9 cellular contexts compared by ENCODE assay signal in the genomic region with DNA sequence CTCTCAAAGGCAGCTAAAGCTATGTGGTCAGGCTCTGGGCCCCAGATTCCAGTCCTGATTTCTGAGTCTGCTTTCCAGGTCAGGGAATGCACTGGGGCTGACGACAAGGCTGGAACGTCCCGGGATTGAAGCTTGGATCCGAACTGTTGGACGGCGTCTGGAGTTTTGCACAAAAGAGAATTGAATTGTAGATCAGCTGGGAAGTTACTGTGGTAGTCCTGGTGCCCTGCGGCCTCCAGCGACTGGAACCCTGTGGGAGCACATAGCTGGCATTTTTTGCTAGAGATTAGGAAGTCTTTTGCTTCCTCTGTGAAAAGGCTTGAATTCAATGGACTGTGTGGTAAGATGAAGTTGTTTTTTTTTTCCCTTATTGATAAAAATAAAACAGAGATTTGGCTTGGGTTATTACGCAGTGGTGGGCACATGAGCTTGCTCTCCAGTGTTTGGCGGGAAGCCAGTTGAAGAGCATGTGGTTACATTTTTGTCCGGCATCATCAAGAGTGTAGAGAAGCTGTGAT. TPM values are rescaled to one million over a fixed set of nuclear protein-coding genes. Genes with fewer than 3 reads are reported as not detected.
DNase-seq lines count a peak whose midpoint lies in the region; ATAC-seq, FAIRE-seq and TF ChIP-seq lines count a peak whose summit lies in the region.
"Had no signal": no experiment of that assay in that cellular context is flagged by ENCODE, and none has a peak within 500 bp of the region (broad histone marks: within the 10 kb centered on the region; RNA-seq: fewer than 3 reads in every experiment).

TSS of gene HK1 (plus strand) at position 51 of the 518 bp plus-strand sequence.

- no peak for TF ChIP-seq CTCF in A549 (IDR thresholded peaks at IDR 0.05)
- TF ChIP-seq CTCF in endothelial cell (IDR thresholded peaks at IDR 0.05; ENCODE audit: unreplicated experiment) = no peak

- peak within 1 kb of the TSS; percentile 32 for H3K4me3 Mint-ChIP-seq in endothelial cell (ENCODE audit: unreplicated experiment)

- no peak within 1 kb of the TSS for H3K27ac ChIP-seq in A549
- H3K27ac ChIP-seq: KMS-11 had no signal

- H3K36me3 Mint-ChIP-seq in endothelial cell (ENCODE audit: low read depth, unreplicated experiment) = no peaks in the 10 kb centered on the region

- no peak within 1 kb of the TSS for H3K4me3 ChIP-seq in A549

- H3K4me2 ChIP-seq in A549 = no peak within 1 kb of the TSS
- H3K4me2 ChIP-seq: KMS-11 had no signal

- WGBS in A549 (ENCODE audit: missing lambda C conversion rate) = 94% methylated on average over 11 of the region's 11 CpGs

- no peak for TF ChIP-seq POLR2A in A549 (IDR thresholded peaks at IDR 0.05; ENCODE audit: low read length)

- no peak for TF ChIP-seq RAD21 in A549 (conservative IDR thresholded peaks at IDR 0.05 in 1 of 2, IDR thresholded peaks at IDR 0.05 in 1 of 2)

- no peak for TF ChIP-seq EP300 in A549 (IDR thresholded peaks at IDR 0.05)

- H3K9me3 ChIP-seq in A549 = no peaks in the 10 kb centered on the region

- H3K4me1 ChIP-seq in A549 = no peaks in the 10 kb centered on the region

- CTCF ChIA-PET in A549 (lab: Yijun Ruan, JAX) = interaction anchor here (0.7 to 1.5 kb wide), 3 partner anchors 10 to 40 kb away, joined by 3 to 4 read pairs (median 3); no protein-coding TSS in a partner anchor

- H3K27me3 Mint-ChIP-seq in endothelial cell (ENCODE audit: unreplicated experiment) = peaks cover 2% of the 10 kb centered on the region

- H3K4me1 Mint-ChIP-seq in endothelial cell (ENCODE audit: unreplicated experiment) = peaks cover 17% of the 10 kb centered on the region

- POLR2A ChIA-PET in A549 (lab: Yijun Ruan, JAX) = no interaction called here

- H3K27ac Mint-ChIP-seq in endothelial cell (ENCODE audit: unreplicated experiment) = peak within 1 kb of the TSS; percentile 72

- FAIRE-seq in A549 (lab: Jason Lieb, UNC) = no peak

- no peak; a peak in 1 of 6 replicates for ATAC-seq in A549
- ATAC-seq in GM19328 (IDR thresholded peaks at IDR 0.05; ENCODE audit: unreplicated experiment) = no peak
- no peak for ATAC-seq in GM18858 (IDR thresholded peaks at IDR 0.05; ENCODE audit: unreplicated experiment)
- ATAC-seq in HG03097 (IDR thresholded peaks at IDR 0.05; ENCODE audit: low FRiP score, unreplicated experiment) = no peak

- H3K9me3 Mint-ChIP-seq in endothelial cell (ENCODE audit: unreplicated experiment) = no peaks in the 10 kb centered on the region

- no peak for DNase-seq in A549 (ENCODE audit: low read depth in 1 of 2, low spot score in 1 of 2)
- DNase-seq in NCI-H460 (ENCODE audit: extremely low read depth, low read depth) = no peak
- no peak for DNase-seq in endothelial cell (ENCODE audit: low spot score)
- DNase-seq in mucosa of gallbladder (ENCODE audit: low spot score) = peak; percentile 25
- DNase-seq in OCI-M1 (lab: John Stamatoyannopoulos, UW) = no peak

TF ChIP-seq in A549, 52 proteins besides CTCF, POLR2A, EP300 and RAD21:
- TF ChIP-seq, protein P1, sequence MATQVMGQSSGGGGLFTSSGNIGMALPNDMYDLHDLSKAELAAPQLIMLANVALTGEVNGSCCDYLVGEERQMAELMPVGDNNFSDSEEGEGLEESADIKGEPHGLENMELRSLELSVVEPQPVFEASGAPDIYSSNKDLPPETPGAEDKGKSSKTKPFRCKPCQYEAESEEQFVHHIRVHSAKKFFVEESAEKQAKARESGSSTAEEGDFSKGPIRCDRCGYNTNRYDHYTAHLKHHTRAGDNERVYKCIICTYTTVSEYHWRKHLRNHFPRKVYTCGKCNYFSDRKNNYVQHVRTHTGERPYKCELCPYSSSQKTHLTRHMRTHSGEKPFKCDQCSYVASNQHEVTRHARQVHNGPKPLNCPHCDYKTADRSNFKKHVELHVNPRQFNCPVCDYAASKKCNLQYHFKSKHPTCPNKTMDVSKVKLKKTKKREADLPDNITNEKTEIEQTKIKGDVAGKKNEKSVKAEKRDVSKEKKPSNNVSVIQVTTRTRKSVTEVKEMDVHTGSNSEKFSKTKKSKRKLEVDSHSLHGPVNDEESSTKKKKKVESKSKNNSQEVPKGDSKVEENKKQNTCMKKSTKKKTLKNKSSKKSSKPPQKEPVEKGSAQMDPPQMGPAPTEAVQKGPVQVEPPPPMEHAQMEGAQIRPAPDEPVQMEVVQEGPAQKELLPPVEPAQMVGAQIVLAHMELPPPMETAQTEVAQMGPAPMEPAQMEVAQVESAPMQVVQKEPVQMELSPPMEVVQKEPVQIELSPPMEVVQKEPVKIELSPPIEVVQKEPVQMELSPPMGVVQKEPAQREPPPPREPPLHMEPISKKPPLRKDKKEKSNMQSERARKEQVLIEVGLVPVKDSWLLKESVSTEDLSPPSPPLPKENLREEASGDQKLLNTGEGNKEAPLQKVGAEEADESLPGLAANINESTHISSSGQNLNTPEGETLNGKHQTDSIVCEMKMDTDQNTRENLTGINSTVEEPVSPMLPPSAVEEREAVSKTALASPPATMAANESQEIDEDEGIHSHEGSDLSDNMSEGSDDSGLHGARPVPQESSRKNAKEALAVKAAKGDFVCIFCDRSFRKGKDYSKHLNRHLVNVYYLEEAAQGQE (IDR thresholded peaks at IDR 0.05) = no peak
- TF ChIP-seq ZFP36 (IDR thresholded peaks at IDR 0.05; ENCODE audit: borderline replicate concordance, partially characterized antibody) (no peak), HOXB5 (CRISPR knock-in tag; IDR thresholded peaks at IDR 0.05) (no peak), CBX8 (IDR thresholded peaks at IDR 0.05) (no peak)
- TF ChIP-seq, protein P2, sequence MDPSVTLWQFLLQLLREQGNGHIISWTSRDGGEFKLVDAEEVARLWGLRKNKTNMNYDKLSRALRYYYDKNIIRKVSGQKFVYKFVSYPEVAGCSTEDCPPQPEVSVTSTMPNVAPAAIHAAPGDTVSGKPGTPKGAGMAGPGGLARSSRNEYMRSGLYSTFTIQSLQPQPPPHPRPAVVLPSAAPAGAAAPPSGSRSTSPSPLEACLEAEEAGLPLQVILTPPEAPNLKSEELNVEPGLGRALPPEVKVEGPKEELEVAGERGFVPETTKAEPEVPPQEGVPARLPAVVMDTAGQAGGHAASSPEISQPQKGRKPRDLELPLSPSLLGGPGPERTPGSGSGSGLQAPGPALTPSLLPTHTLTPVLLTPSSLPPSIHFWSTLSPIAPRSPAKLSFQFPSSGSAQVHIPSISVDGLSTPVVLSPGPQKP (IDR thresholded peaks at IDR 0.05; ENCODE audit: low read depth, low read length) = no peak

RNA-seq across cellular contexts. Expression of gene HK1, which starts in this region (rescaled TPM):
- 17.3 and 21.6 TPM in 2 replicates for polyA plus RNA-seq in A549 (2011; rRNA removed)
- polyA plus RNA-seq in A549 (2012; cell fraction: cytosol; rRNA removed) = 15.7 and 17.5 TPM in 2 replicates
- 24.5 and 28.5 TPM in 2 replicates for polyA plus RNA-seq in A549 (2012; cell fraction: nucleus; rRNA removed)
- 50.6 to 58.9 TPM (median 51.3 TPM) in 3 replicates for polyA plus RNA-seq in A549 (2017; fragmentation: RNase III; extraction: RNeasy Plus Mini Kit Qiagen cat#74134 plus additional on column Dnase treatment)
- polyA minus RNA-seq in A549 (2011; rRNA and poly(A)+ RNA removed) = 23.5 and 27.1 TPM in 2 replicates
- 34.2 and 41.4 TPM in 2 replicates for total RNA-seq in NCI-H460 (2014; rRNA removed; shearing (Covaris generic))
- polyA plus RNA-seq in NCI-H460 (2014; cell fraction: nucleus; rRNA removed) = 27.2 and 28.7 TPM in 2 replicates
- total RNA-seq in endothelial cell (ENCODE audit: unreplicated experiment) = 162 TPM
- total RNA-seq in mucosa of gallbladder = 70.7 TPM
